ENCODE assay signal across 1 cellular context in the genomic region with DNA sequence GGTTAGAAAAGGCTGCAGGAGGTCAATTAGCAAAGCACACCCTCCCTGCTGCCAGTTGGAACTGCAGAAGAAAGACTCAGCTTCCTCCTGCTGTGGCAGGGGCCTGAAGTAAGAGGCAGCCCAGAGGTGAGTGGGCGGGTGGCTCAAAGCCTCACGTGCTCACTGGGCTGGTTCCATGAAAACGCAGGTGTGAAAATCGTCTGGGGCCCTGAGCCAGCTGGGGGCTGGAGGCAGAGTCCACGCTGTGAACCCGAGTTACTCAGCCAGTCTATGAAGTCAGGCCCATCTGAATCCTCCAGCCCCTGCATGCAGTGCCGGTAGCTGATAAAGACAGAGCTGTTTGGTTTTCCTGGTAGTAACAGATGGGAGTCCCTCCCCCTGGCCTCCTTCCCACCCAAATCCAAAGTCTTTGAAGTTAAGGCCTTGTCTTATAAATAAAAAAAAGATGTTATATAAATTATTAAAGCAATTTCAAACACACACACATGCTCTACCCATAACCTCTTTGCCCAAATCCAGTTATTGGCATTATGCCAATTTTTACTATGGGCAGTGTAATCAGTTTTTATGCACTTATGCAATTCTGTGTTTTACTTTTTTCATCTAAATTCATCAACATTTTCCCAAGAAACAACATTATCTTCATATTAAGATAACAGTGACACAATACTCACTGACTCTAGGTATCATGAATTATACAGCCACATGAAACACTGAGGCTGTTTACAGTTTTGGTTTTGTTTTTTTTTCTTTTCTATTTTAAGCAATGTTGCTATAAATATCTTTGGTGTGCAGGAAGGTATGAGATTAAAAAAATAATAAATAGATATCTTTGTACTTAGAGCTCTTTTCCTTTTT.
TF ChIP-seq lines count a peak whose summit lies in the region.

No MANE protein-coding gene starts in this region.

TF ChIP-seq in liver, 16 proteins besides CTCF, POLR2A, EP300 and RAD21 (continued from another document):
- TF ChIP-seq RXRA (IDR thresholded peaks at IDR 0.05) (peak; percentile 74 to 80), HNF4A (conservative IDR thresholded peaks at IDR 0.05) (peak; percentile 74 to 76), HNF4G (IDR thresholded peaks at IDR 0.05) (peak; percentile 45), JUND (IDR thresholded peaks at IDR 0.05) (peak in 1 of 2 donors; percentile 37), FOXA2 (IDR thresholded peaks at IDR 0.05) (no peak)
